1 cellular context compared by ENCODE assay signal in genomic region chr15:63381301-63382192, GRCh38.
A peak's percentile ranks its signal among the peaks of the same experiment; 100 is the strongest.
TF ChIP-seq lines count a peak whose summit lies in the region.

CA12 (minus strand) TSS chr15:63381846; CDS start chr15:63381720, 126 bp downstream.

TF ChIP-seq in HEK293, 187 proteins besides CTCF, POLR2A, EP300 and RAD21 (continued from another document):
- 0 out of 2 replicates have a peak, but pooled peaks have one; percentile 26 for TF ChIP-seq ATF2 (tag by site-specific recombination; IDR thresholded peaks at IDR 0.05; ENCODE audit: low read depth)
- no peak for TF ChIP-seq ZNF596 (tag by site-specific recombination; IDR thresholded peaks at IDR 0.05)
- TF ChIP-seq, protein P1, sequence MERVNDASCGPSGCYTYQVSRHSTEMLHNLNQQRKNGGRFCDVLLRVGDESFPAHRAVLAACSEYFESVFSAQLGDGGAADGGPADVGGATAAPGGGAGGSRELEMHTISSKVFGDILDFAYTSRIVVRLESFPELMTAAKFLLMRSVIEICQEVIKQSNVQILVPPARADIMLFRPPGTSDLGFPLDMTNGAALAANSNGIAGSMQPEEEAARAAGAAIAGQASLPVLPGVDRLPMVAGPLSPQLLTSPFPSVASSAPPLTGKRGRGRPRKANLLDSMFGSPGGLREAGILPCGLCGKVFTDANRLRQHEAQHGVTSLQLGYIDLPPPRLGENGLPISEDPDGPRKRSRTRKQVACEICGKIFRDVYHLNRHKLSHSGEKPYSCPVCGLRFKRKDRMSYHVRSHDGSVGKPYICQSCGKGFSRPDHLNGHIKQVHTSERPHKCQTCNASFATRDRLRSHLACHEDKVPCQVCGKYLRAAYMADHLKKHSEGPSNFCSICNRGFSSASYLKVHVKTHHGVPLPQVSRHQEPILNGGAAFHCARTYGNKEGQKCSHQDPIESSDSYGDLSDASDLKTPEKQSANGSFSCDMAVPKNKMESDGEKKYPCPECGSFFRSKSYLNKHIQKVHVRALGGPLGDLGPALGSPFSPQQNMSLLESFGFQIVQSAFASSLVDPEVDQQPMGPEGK (tag by site-specific recombination; IDR thresholded peaks at IDR 0.05) = peak; percentile 80
- peak; percentile 19; the same call in 1 of the 2 replicates for TF ChIP-seq ZNF449 (tag by site-specific recombination; IDR thresholded peaks at IDR 0.05)
- no peak for TF ChIP-seq ZNF670 (tag by site-specific recombination; IDR thresholded peaks at IDR 0.05; ENCODE audit: low read depth)
- TF ChIP-seq GLIS2 (tag by site-specific recombination; IDR thresholded peaks at IDR 0.05) = peak; percentile 28; the same call in 1 of the 2 replicates
- TF ChIP-seq ZNF391 (tag by site-specific recombination; IDR thresholded peaks at IDR 0.05; ENCODE audit: borderline replicate concordance, low read depth) = no peak
- no peak for TF ChIP-seq ZNF354C (tag by site-specific recombination; IDR thresholded peaks at IDR 0.05; ENCODE audit: borderline replicate concordance, low read depth)
- no peak for TF ChIP-seq ZNF362 (tag by site-specific recombination; IDR thresholded peaks at IDR 0.05)
- TF ChIP-seq ZNF10 (tag by site-specific recombination; IDR thresholded peaks at IDR 0.05) = no peak
- TF ChIP-seq ZNF830 (tag by site-specific recombination; IDR thresholded peaks at IDR 0.05; ENCODE audit: low read depth) = no peak
- TF ChIP-seq ZIC2 (tag by site-specific recombination; IDR thresholded peaks at IDR 0.05) = peak; percentile 83
- TF ChIP-seq, protein P2, sequence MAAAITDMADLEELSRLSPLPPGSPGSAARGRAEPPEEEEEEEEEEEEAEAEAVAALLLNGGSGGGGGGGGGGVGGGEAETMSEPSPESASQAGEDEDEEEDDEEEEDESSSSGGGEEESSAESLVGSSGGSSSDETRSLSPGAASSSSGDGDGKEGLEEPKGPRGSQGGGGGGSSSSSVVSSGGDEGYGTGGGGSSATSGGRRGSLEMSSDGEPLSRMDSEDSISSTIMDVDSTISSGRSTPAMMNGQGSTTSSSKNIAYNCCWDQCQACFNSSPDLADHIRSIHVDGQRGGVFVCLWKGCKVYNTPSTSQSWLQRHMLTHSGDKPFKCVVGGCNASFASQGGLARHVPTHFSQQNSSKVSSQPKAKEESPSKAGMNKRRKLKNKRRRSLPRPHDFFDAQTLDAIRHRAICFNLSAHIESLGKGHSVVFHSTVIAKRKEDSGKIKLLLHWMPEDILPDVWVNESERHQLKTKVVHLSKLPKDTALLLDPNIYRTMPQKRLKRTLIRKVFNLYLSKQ (tag by site-specific recombination; IDR thresholded peaks at IDR 0.05; ENCODE audit: borderline replicate concordance) = no peak
- TF ChIP-seq SP7 (tag by site-specific recombination; IDR thresholded peaks at IDR 0.05) = no peak
- TF ChIP-seq ZNF146 (tag by site-specific recombination; IDR thresholded peaks at IDR 0.05) = no peak
- TF ChIP-seq TCF7L2 (IDR thresholded peaks at IDR 0.05; ENCODE audit: borderline replicate concordance, low read depth, low read length) = no peak
- no peak for TF ChIP-seq ZNF114 (tag by site-specific recombination; IDR thresholded peaks at IDR 0.05)
- no peak for TF ChIP-seq ZNF585B (tag by site-specific recombination; IDR thresholded peaks at IDR 0.05)
- TF ChIP-seq ZEB2 (tag by site-specific recombination; IDR thresholded peaks at IDR 0.05) = peak; percentile 62
- no peak for TF ChIP-seq ZNF202 (tag by site-specific recombination; IDR thresholded peaks at IDR 0.05; ENCODE audit: borderline replicate concordance)
- TF ChIP-seq ZNF292 (tag by site-specific recombination; IDR thresholded peaks at IDR 0.05; ENCODE audit: borderline replicate concordance, low read depth) = no peak
- TF ChIP-seq, protein P3, sequence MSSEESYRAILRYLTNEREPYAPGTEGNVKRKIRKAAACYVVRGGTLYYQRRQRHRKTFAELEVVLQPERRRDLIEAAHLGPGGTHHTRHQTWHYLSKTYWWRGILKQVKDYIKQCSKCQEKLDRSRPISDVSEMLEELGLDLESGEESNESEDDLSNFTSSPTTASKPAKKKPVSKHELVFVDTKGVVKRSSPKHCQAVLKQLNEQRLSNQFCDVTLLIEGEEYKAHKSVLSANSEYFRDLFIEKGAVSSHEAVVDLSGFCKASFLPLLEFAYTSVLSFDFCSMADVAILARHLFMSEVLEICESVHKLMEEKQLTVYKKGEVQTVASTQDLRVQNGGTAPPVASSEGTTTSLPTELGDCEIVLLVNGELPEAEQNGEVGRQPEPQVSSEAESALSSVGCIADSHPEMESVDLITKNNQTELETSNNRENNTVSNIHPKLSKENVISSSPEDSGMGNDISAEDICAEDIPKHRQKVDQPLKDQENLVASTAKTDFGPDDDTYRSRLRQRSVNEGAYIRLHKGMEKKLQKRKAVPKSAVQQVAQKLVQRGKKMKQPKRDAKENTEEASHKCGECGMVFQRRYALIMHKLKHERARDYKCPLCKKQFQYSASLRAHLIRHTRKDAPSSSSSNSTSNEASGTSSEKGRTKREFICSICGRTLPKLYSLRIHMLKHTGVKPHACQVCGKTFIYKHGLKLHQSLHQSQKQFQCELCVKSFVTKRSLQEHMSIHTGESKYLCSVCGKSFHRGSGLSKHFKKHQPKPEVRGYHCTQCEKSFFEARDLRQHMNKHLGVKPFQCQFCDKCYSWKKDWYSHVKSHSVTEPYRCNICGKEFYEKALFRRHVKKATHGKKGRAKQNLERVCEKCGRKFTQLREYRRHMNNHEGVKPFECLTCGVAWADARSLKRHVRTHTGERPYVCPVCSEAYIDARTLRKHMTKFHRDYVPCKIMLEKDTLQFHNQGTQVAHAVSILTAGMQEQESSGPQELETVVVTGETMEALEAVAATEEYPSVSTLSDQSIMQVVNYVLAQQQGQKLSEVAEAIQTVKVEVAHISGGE (tag by site-specific recombination; conservative IDR thresholded peaks at IDR 0.05; ENCODE audit: low read depth) = peak; percentile 48; the same call in 1 of the 2 replicates
- no peak for TF ChIP-seq ZNF571 (tag by site-specific recombination; IDR thresholded peaks at IDR 0.05)
- TF ChIP-seq HOXC10 (CRISPR knock-in tag; IDR thresholded peaks at IDR 0.05) = no peak
TF ChIP-seq in HEK293: peak in this region for 30.
